In genomic region chr16:25013751-25014499, GRCh38 we compare ENCODE assay signal across 9 cellular contexts. TPM values are rescaled to one million over a fixed set of nuclear protein-coding genes. Genes with fewer than 3 reads are reported as not detected.
DNase-seq lines count a peak whose midpoint lies in the region; ATAC-seq, FAIRE-seq and TF ChIP-seq lines count a peak whose summit lies in the region.
"Had no signal": no experiment of that assay in that cellular context is flagged by ENCODE, and none has a peak within 500 bp of the region (broad histone marks: within the 10 kb centered on the region; RNA-seq: fewer than 3 reads in every experiment).

No MANE protein-coding gene starts in this region.

- peak overlapping the region; percentile 81 for H3K4me3 ChIP-seq in HL-60 (replicated peaks; ENCODE audit: insufficient read depth, low read length)
- peak overlapping the region; percentile 98 for H3K4me3 ChIP-seq in GM12878
- peak overlapping the region; percentile 82 for H3K4me3 ChIP-seq in mesodermal cell (ENCODE audit: extremely low read depth, insufficient read depth, low read length, poor library complexity, severe bottlenecking)

- 0 out of 2 replicates have a peak, but pooled peaks have one; percentile 0 for TF ChIP-seq RAD21 in GM12878 (IDR thresholded peaks at IDR 0.05; ENCODE audit: insufficient read depth, low read depth, low read length)

- no peaks in the 10 kb centered on the region for H3K4me1 ChIP-seq in ES-I3 (ENCODE audit: insufficient read depth, low read length)
- peaks cover 44% of the 10 kb centered on the region for H3K4me1 ChIP-seq in GM12878 (ENCODE audit: control insufficient read depth, insufficient read depth, low read length)
- peaks cover 4% of the 10 kb centered on the region for H3K4me1 ChIP-seq in mesodermal cell (ENCODE audit: control insufficient read depth, insufficient read depth, low read length, poor library complexity, severe bottlenecking)

- POLR2A ChIA-PET in GM12878 (lab: Charles Lee), result interaction anchor here (0.6 to 8.3 kb wide), 9 partner anchors 11 to 35 kb away, joined by 3 to 118 read pairs (median 4); no protein-coding TSS in a partner anchor

- H3K36me3 ChIP-seq in ES-I3 (ENCODE audit: insufficient read depth, low read length) (no peaks in the 10 kb centered on the region), GM12878 (ENCODE audit: control insufficient read depth in 2 of 2, insufficient read depth in 2 of 2, low read length in 1 of 2) (peaks cover 1 to 24% of the 10 kb centered on the region in 2 experiments), mesodermal cell (ENCODE audit: control insufficient read depth, insufficient read depth, low read length) (peaks cover 33% of the 10 kb centered on the region)

- H3K9me3 ChIP-seq in ES-I3 (ENCODE audit: control insufficient read depth, insufficient read depth, low read length), result no peaks in the 10 kb centered on the region
- no peaks in the 10 kb centered on the region for H3K9me3 ChIP-seq in GM12878 (replicated peaks; ENCODE audit: control insufficient read depth, insufficient read depth, low read length)
- no peaks in the 10 kb centered on the region for H3K9me3 ChIP-seq in mesodermal cell (ENCODE audit: control insufficient read depth, low read length)

- SMC1A ChIA-PET in GM12878 (lab: Charles Lee; ENCODE audit: uncharacterized antibody, unreplicated experiment), result interaction anchor here (0.6 to 12.2 kb wide), 8 partner anchors 16 to 52 kb away, joined by 3 to 161 read pairs (median 4); no protein-coding TSS in a partner anchor

- peak overlapping the region; percentile 78 for H3K4me2 ChIP-seq in GM12878 (ENCODE audit: control insufficient read depth, insufficient read depth)

- TSS peak; percentile 54 for BruUV-seq in GM12878 (replicated peaks; lab: Mats Ljungman, UMichigan)

- no peak overlapping the region for H2AFZ ChIP-seq in GM12878 (ENCODE audit: control insufficient read depth, low read depth, low read length)

- FAIRE-seq in GM12878 (lab: Jason Lieb, UNC), result peak; percentile 90
- no peak for FAIRE-seq in GM12892 (lab: Jason Lieb, UNC)
- FAIRE-seq in frontal cortex (lab: Jason Lieb, UNC), result no peak
- FAIRE-seq: TTC549 had no signal

- WGBS in GM12878 (ENCODE audit: insufficient coverage, insufficient replicate concordance, low lambda C conversion rate, missing lambda C conversion rate), result 2% methylated on average over 14 of the region's 14 CpGs
- 56 to 61% methylated on average over 9 of the region's 14 CpGs for WGBS in mesodermal cell (ENCODE audit: insufficient coverage in 2 of 2), 2 experiments

- peaks cover 86% of the 10 kb centered on the region for H3K79me2 ChIP-seq in GM12878 (ENCODE audit: control insufficient read depth, insufficient read depth, low read length)

- TF ChIP-seq EP300 in GM12878 (IDR thresholded peaks at IDR 0.05; ENCODE audit: borderline replicate concordance in 1 of 2, control insufficient read depth in 1 of 2, low read depth in 2 of 2, low read length in 2 of 2), result peak; percentile 17 to 52; a peak in 1 of 4 replicates

- CTCF ChIA-PET in GM12878 (lab: Yijun Ruan, JAX), result interaction anchor here (0.7 to 5.8 kb wide), 3 partner anchors 8 to 37 kb away, joined by 3 to 39 read pairs (median 6); no protein-coding TSS in a partner anchor

- RAD21 ChIA-PET in GM12878 (lab: Charles Lee; ENCODE audit: unreplicated experiment), result interaction anchor here (0.9 to 7.7 kb wide), 7 partner anchors 14 to 37 kb away, joined by 4 to 63 read pairs (median 16); no protein-coding TSS in a partner anchor

- TF ChIP-seq CTCF in HL-60 (IDR thresholded peaks at IDR 0.05; ENCODE audit: insufficient read depth, low read length) (no peak), GM12878 (IDR thresholded peaks at IDR 0.05 in 2 of 3, conservative IDR thresholded peaks at IDR 0.05 in 1 of 3; ENCODE audit: control insufficient read depth in 2 of 3, extremely low read depth in 1 of 3, insufficient read depth in 1 of 3, low read depth in 3 of 3, low read length in 3 of 3) (no peak), omental fat pad (IDR thresholded peaks at IDR 0.05) (no peak)

- H3K27ac ChIP-seq in HL-60 (replicated peaks), result peak overlapping the region; percentile 78
- peak overlapping the region; percentile 94 for H3K27ac ChIP-seq in GM12878 (ENCODE audit: control insufficient read depth, insufficient read depth)
- peak overlapping the region; percentile 77 for H3K27ac ChIP-seq in mesodermal cell (ENCODE audit: low read depth, low read length, severe bottlenecking)

- in situ Hi-C loops in GM12878 (cut with MboI), result no loop called here

- H4K20me1 ChIP-seq in GM12878 (ENCODE audit: control insufficient read depth, insufficient read depth), result peaks cover 4% of the 10 kb centered on the region

- intact Hi-C loops in GM12878 (cut with micrococcal nuclease; ENCODE audit: unreplicated experiment), result loop anchor here (2.0 kb wide), 2 partner anchors 35 kb away; no protein-coding TSS in a partner anchor

- H3K9ac ChIP-seq in ES-I3 (ENCODE audit: low read depth, low read length) (peak overlapping the region; percentile 72), GM12878 (ENCODE audit: control insufficient read depth, insufficient read depth, low read length) (peak overlapping the region; percentile 92)

- ATAC-seq in GM21390 (IDR thresholded peaks at IDR 0.05; ENCODE audit: unreplicated experiment) (peak; percentile 59), GM12878 (peak; percentile 61), omental fat pad (ENCODE audit: low FRiP score) (no peak)

- TF ChIP-seq POLR2A in GM12878 (IDR thresholded peaks at IDR 0.05; ENCODE audit: low read depth, low read length), result no peak
- no peak for TF ChIP-seq POLR2A in GM12892 (IDR thresholded peaks at IDR 0.05; ENCODE audit: low read depth, low read length)

- DNase-seq in HL-60 (ENCODE audit: low read depth in 1 of 2, low spot score in 1 of 2), result no peak
- DNase-seq in GM12878 (ENCODE audit: low read depth, low spot score), result peak; percentile 80
- DNase-seq in omental fat pad (ENCODE audit: low spot score), result no peak
- DNase-seq in GM12892 (ENCODE audit: insufficient read length), result no peak
- DNase-seq in frontal cortex (ENCODE audit: low spot score in 2 of 2), result no peak

- no peaks in the 10 kb centered on the region for H3K27me3 ChIP-seq in HL-60 (ENCODE audit: insufficient read depth, poor library complexity, severe bottlenecking)
- H3K27me3 ChIP-seq in GM12878 (replicated peaks in 1 of 2; ENCODE audit: control insufficient read depth in 2 of 2, insufficient read depth in 2 of 2, low read length in 1 of 2), result no peaks in the 10 kb centered on the region

TF ChIP-seq in GM12878, 131 proteins besides CTCF, POLR2A, EP300 and RAD21 (continues in another document):
- no peak for TF ChIP-seq ZNF207 (IDR thresholded peaks at IDR 0.05; ENCODE audit: borderline replicate concordance)
- no peak for TF ChIP-seq RELA (IDR thresholded peaks at IDR 0.05; ENCODE audit: borderline replicate concordance, partially characterized antibody)
- peak; percentile 42; the same call in 1 of the 2 replicates for TF ChIP-seq MTA3 (IDR thresholded peaks at IDR 0.05; ENCODE audit: borderline replicate concordance, low read length)
- TF ChIP-seq ZNF622 (IDR thresholded peaks at IDR 0.05), result no peak
- peak; percentile 66 for TF ChIP-seq ZNF24 (IDR thresholded peaks at IDR 0.05)
- peak; percentile 93 for TF ChIP-seq MXI1 (IDR thresholded peaks at IDR 0.05; ENCODE audit: low read depth, low read length)
- 0 out of 2 replicates have a peak, but pooled peaks have one; percentile 16 for TF ChIP-seq CREB1 (IDR thresholded peaks at IDR 0.05; ENCODE audit: low read depth)
- peak; percentile 87 for TF ChIP-seq PKNOX1 (IDR thresholded peaks at IDR 0.05)
- peak; percentile 21; the same call in 1 of the 2 replicates for TF ChIP-seq TBL1XR1 (IDR thresholded peaks at IDR 0.05; ENCODE audit: low read depth, low read length)
- peak; percentile 80 for TF ChIP-seq NFIC (IDR thresholded peaks at IDR 0.05; ENCODE audit: low read depth, low read length)
- peak; percentile 38 for TF ChIP-seq CREM (IDR thresholded peaks at IDR 0.05; ENCODE audit: low read depth)
- peak; percentile 10; the same call in 1 of the 2 replicates for TF ChIP-seq TCF7 (IDR thresholded peaks at IDR 0.05; ENCODE audit: borderline replicate concordance)
- peak in 1 of 2 experiments; percentile 62; a peak in 3 of 4 replicates for TF ChIP-seq IKZF2 (IDR thresholded peaks at IDR 0.05)

RNA-seq across cellular contexts. Expression of gene ARHGAP17, which starts 1.2 kb away (rescaled TPM):
- 627 and 659 TPM in 2 replicates for total RNA-seq in GM12878 (2013; cell fraction: nucleolus; rRNA removed)
- total RNA-seq in GM12878 (2014; rRNA removed) (47.7 and 55.1 TPM in 2 replicates), GM12878 (2014; rRNA removed; fragmentation: Illumina TruSeq; extraction: Trizol) (45.4 and 48.3 TPM in 2 replicates), GM12878 (2021) (181 and 199 TPM in 2 replicates), omental fat pad (10 to 100 TPM; 42.6 to 86.8 (median 58.6) TPM), frontal cortex (19.6 TPM)
- polyA plus RNA-seq in GM12878 (2011; ENCODE audit: low read depth), result 127 TPM
- polyA plus RNA-seq in GM12878 (2011; rRNA removed) (71.1 and 75.0 TPM in 2 replicates), GM12878 (2014; fragmentation: Illumina TruSeq; extraction: Trizol) (150 and 173 TPM in 2 replicates), GM12878 (2014; fragmentation: Nextera tagmentation; extraction: Ambion mirVana) (10 to 100 TPM; 31.4 to 49.9 TPM), GM12878 (2014; rRNA removed) (63.7 and 73.8 TPM in 2 replicates), GM12878 (2016; fragmentation: Nextera tagmentation; extraction: Ambion mirVana) (100 to 1,000 TPM; 118 to 123 TPM)
- polyA plus RNA-seq in GM12878 (2011; cell fraction: cytosol; rRNA removed), result 82.6 and 128 TPM in 2 replicates
- 239 and 261 TPM in 2 replicates for polyA plus RNA-seq in GM12878 (2011; cell fraction: nucleus; rRNA removed)
- polyA plus RNA-seq in GM12878 (2012), result 118 and 141 TPM in 2 replicates
- polyA minus RNA-seq in GM12878 (2011; rRNA and poly(A)+ RNA removed), result 174 and 187 TPM in 2 replicates
- 84.1 and 85.0 TPM in 2 replicates for polyA minus RNA-seq in GM12878 (2011; cell fraction: cytosol; rRNA and poly(A)+ RNA removed)
- polyA minus RNA-seq in GM12878 (2011; cell fraction: nucleus; rRNA and poly(A)+ RNA removed), result 138 and 190 TPM in 2 replicates
- polyA plus RNA-seq in mesodermal cell (2013, experiment 1 of 2), result 56.0 TPM
- polyA plus RNA-seq in mesodermal cell (2013, experiment 2 of 2), result 50.6 TPM
- 77.6 TPM for polyA plus RNA-seq in GM12892 (2012; ENCODE audit: missing spikeins)
